ENCODE assay signal across 8 cellular contexts in the genomic region with DNA sequence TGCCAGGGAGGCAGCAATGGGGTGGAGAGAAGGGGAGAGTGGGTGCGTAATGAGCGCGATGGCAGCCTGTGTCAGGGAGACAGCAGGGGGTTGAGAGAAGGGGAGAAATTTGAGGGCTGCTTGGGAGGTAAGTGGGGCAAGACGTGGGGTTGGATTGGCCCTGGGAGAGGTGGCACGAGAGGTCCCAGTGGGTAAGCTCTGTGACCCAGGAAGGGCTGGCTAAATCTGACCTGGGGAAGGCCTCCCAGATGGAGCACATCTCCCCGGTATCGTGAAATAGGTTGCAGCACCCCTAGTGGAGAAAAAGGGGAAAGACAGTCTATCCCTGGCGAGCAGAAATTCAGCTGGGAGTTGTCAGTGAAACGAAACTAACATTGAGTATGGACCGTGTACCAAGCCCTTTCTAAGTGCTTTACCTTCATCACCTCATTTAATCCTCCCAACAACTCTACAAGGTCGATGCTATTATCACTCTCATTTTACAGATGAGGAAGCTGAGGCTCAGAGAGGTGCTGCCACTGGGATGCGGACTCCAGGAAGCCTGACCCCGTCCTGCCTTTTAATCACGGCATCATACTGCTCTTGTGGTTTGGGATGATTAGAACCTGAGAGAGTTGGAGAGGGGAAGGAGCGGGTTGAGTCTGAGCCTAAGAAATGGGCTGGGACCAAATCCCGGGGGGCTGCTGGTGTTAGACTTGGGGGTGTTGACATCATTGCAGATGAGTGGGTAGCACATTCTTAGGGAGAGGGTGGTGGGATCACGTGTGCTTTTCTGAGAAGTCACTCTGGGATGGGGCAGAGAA. TPM values are rescaled to one million over a fixed set of nuclear protein-coding genes. Genes with fewer than 3 reads are reported as not detected.
DNase-seq lines count a peak whose midpoint lies in the region; ATAC-seq, FAIRE-seq and TF ChIP-seq lines count a peak whose summit lies in the region.

No MANE protein-coding gene starts in this region.

- peak; percentile 86 for TF ChIP-seq CTCF in AG09319 (IDR thresholded peaks at IDR 0.05; ENCODE audit: low read depth, low read length)

- DNase-seq in AG09319 (ENCODE audit: extremely low read depth, low read depth), result peak; percentile 46
- peak; percentile 74 for DNase-seq in NCI-H2029 treated with DMSO at 0.1 percent for 48 hours (lab: John Stamatoyannopoulos, UW)
- peak; percentile 43 for DNase-seq in cerebellum (ENCODE audit: low spot score)
- DNase-seq in kidney glomerular epithelial cell (lab: John Stamatoyannopoulos, UW), result peak; percentile 86
- peak; percentile 54 for DNase-seq in smooth muscle cell of the brain vasculature (ENCODE audit: low read depth, low spot score)

- FAIRE-seq in TTC549 (lab: Jason Lieb, UNC), result peak; percentile 36

- ATAC-seq in GM18505 (IDR thresholded peaks at IDR 0.05; ENCODE audit: unreplicated experiment) (no peak), GM18873 (IDR thresholded peaks at IDR 0.05; ENCODE audit: low FRiP score, unreplicated experiment) (no peak)

- peak; percentile 28 for TF ChIP-seq POLR2A in GM18505 (IDR thresholded peaks at IDR 0.05; ENCODE audit: borderline replicate concordance, extremely low read depth, insufficient read depth, insufficient read length)

RNA-seq across cellular contexts. Expression of a gene that starts 56.6 kb away (rescaled TPM):
- total RNA-seq in cerebellum, result 528 TPM
